Comparison of ENCODE assay signal across 27 cellular contexts in the genomic region with DNA sequence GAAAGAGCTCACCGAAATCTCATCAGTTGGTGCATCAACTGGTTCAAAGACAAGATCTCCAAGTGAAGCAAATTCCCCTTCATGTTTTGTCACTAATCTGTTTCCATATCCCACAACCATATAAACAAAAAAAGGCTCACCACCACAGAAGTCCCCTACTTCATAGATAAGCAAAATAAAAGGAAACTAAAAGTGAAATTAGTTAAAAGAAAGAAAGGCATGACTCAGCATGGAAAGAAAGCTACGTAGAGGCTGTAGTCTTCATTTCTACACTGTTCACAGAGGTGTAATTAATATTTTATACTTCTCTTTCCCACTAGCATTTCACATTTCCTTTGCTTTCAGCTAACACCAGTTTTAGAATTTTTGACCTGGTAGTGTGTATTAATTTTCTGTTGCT.
"Had no signal": no experiment of that assay in that cellular context is flagged by ENCODE, and none has a peak within 500 bp of the region (broad histone marks: within the 10 kb centered on the region; RNA-seq: fewer than 3 reads in every experiment).

No MANE protein-coding gene starts in this region.

- DNase-seq: cortex of kidney; effector memory CD8-positive, alpha-beta T cell; erythroblast; esophagus squamous epithelium; foreskin melanocyte; glutamatergic neuron; heart right ventricle; hippocampal formation; left cardiac atrium; left lung; mesendoderm; midbrain; naive thymus-derived CD4-positive, alpha-beta T cell; nucleus accumbens; right cardiac atrium; stimulated activated CD4-positive, alpha-beta T cell treated with anti-CD3 and anti-CD28 coated beads, Interleukin-15, amount 100 ng/mL, for 24 hours; stimulated activated CD4-positive, alpha-beta T cell treated with anti-CD3 and anti-CD28 coated beads, Interleukin-2, amount 100 ng/mL, for 48 hours; stimulated activated naive CD4-positive, alpha-beta T cell; stimulated activated naive CD8-positive, alpha-beta T cell treated with anti-CD3 and anti-CD28 coated beads, Interleukin-15, amount 100 ng/mL, for 72 hours; transverse colon; upper lobe of right lung; uterus had no signal

- H3K27me3 ChIP-seq: esophagus squamous epithelium, heart right ventricle, left lung, suprapubic skin, transverse colon, upper lobe of right lung, uterus had no signal

- FAIRE-seq: endometrium, islet of Langerhans had no signal

- H3K27ac ChIP-seq: esophagus squamous epithelium, heart right ventricle, left lung, prostate gland, skin epidermis, suprapubic skin, transverse colon, upper lobe of right lung, uterus had no signal

- ATAC-seq: effector memory CD8-positive, alpha-beta T cell; heart right ventricle; left cardiac atrium; left lung; naive thymus-derived CD4-positive, alpha-beta T cell; right cardiac atrium; stimulated activated naive CD8-positive, alpha-beta T cell treated with anti-CD3 and anti-CD28 coated beads, Interleukin-15, amount 100 ng/mL, for 72 hours; upper lobe of right lung had no signal

- H3K9me3 ChIP-seq: esophagus squamous epithelium, prostate gland, transverse colon, upper lobe of right lung, uterus had no signal

- H3K4me3 ChIP-seq: esophagus squamous epithelium, heart right ventricle, left lung, prostate gland, skin epidermis, suprapubic skin, transverse colon, upper lobe of right lung, uterus had no signal

- H3K36me3 ChIP-seq: esophagus squamous epithelium, heart right ventricle, left lung, prostate gland, suprapubic skin, transverse colon, upper lobe of right lung, uterus had no signal

- H3K4me1 ChIP-seq: esophagus squamous epithelium, heart right ventricle, left lung, prostate gland, suprapubic skin, transverse colon, upper lobe of right lung, uterus had no signal
